Comparison of ENCODE assay signal across 1 cellular context in the genomic region with DNA sequence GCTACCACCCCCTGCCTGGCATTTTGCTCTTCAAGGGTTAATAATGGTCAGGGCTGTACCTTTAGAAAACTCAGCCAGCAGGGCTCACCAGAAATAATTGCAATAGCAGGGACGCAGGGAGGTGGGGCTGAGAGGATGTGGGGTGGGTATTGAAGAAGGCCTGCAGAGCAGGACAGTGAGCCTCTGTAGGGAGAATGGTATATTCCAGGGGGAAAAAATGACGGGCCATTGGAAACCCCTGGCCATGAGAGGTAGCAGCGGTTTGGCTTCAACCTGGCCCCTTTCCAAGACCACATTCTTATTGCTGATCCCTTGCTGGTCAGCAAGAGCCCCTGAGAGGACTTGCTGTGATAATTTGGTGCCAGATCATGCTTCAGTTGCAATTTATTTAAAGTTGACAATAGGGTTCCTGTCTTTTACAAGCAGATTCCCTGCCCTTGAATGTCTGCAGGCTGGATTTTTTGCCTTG.
A peak's percentile ranks its signal among the peaks of the same experiment; 100 is the strongest.
TF ChIP-seq lines count a peak whose summit lies in the region.

No MANE protein-coding gene starts in this region.

TF ChIP-seq in K562, 482 proteins besides CTCF, POLR2A, EP300 and RAD21 (continued from another document):
- TF ChIP-seq, protein P1, sequence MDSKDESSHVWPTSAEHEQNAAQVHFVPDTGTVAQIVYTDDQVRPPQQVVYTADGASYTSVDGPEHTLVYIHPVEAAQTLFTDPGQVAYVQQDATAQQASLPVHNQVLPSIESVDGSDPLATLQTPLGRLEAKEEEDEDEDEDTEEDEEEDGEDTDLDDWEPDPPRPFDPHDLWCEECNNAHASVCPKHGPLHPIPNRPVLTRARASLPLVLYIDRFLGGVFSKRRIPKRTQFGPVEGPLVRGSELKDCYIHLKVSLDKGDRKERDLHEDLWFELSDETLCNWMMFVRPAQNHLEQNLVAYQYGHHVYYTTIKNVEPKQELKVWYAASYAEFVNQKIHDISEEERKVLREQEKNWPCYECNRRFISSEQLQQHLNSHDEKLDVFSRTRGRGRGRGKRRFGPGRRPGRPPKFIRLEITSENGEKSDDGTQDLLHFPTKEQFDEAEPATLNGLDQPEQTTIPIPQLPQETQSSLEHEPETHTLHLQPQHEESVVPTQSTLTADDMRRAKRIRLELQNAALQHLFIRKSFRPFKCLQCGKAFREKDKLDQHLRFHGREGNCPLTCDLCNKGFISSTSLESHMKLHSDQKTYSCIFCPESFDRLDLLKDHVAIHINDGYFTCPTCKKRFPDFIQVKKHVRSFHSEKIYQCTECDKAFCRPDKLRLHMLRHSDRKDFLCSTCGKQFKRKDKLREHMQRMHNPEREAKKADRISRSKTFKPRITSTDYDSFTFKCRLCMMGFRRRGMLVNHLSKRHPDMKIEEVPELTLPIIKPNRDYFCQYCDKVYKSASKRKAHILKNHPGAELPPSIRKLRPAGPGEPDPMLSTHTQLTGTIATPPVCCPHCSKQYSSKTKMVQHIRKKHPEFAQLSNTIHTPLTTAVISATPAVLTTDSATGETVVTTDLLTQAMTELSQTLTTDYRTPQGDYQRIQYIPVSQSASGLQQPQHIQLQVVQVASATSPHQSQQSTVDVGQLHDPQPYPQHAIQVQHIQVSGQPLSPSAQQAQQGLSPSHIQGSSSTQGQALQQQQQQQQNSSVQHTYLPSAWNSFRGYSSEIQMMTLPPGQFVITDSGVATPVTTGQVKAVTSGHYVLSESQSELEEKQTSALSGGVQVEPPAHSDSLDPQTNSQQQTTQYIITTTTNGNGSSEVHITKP (IDR thresholded peaks at IDR 0.05; ENCODE audit: partially characterized antibody), result peak; percentile 86
- TF ChIP-seq, protein P2, sequence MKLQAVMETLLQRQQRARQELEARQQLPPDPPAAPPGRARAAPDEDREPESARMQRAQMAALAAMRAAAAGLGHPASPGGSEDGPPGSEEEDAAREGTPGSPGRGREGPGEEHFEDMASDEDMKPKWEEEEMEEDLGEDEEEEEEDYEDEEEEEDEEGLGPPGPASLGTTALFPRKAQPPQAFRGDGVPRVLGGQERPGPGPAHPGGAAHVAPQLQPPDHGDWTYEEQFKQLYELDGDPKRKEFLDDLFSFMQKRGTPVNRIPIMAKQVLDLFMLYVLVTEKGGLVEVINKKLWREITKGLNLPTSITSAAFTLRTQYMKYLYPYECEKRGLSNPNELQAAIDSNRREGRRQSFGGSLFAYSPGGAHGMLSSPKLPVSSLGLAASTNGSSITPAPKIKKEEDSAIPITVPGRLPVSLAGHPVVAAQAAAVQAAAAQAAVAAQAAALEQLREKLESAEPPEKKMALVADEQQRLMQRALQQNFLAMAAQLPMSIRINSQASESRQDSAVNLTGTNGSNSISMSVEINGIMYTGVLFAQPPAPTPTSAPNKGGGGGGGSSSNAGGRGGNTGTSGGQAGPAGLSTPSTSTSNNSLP (IDR thresholded peaks at IDR 0.05; ENCODE audit: borderline replicate concordance, low read depth, low read length), result no peak
- peak; percentile 23; the same call in 1 of the 2 replicates for TF ChIP-seq NFIC (IDR thresholded peaks at IDR 0.05)
- TF ChIP-seq ZNF584 (CRISPR knock-in tag; IDR thresholded peaks at IDR 0.05; ENCODE audit: low read depth), result no peak
